ENCODE assay signal across 15 cellular contexts in genomic region chr22:39703890-39704658, GRCh38.
DNase-seq lines count a peak whose midpoint lies in the region; ATAC-seq and TF ChIP-seq lines count a peak whose summit lies in the region.
"Had no signal": no experiment of that assay in that cellular context is flagged by ENCODE, and none has a peak within 500 bp of the region (broad histone marks: within the 10 kb centered on the region; RNA-seq: fewer than 3 reads in every experiment).

No MANE protein-coding gene starts in this region.

- in situ Hi-C loops in GM23248 (cut with MboI), result no loop called here

- no peak overlapping the region for H3K4me2 ChIP-seq in GM23248 (ENCODE audit: unreplicated experiment)

- WGBS in GM23248 (ENCODE audit: low coverage in 1 of 2, low lambda C conversion rate in 2 of 2, missing lambda C conversion rate in 2 of 2), 2 experiments, result 22 to 27% methylated on average over 16 to 19 of the region's 19 CpGs

- H3K4me3 ChIP-seq in GM23248, result no peak overlapping the region
- H3K4me3 ChIP-seq: pancreas, Peyer's patch, vagina had no signal

- no peaks in the 10 kb centered on the region for H3F3A ChIP-seq in GM23248 (ENCODE audit: insufficient read depth)

- H3K9me3 Mint-ChIP-seq in chondrocyte (ENCODE audit: low read depth), result no peaks in the 10 kb centered on the region
- H3K9me3 Mint-ChIP-seq: activated CD4-positive, alpha-beta memory T cell treated with anti-CD3 and anti-CD28 coated beads, Interleukin-2, amount 10 ng/mL, durations not matched to agents 7 days and 5 days had no signal

- H3K27me3 Mint-ChIP-seq in chondrocyte (ENCODE audit: low read depth), result peaks cover 19% of the 10 kb centered on the region

- DNase-seq in GM23248 (peak; percentile 63), NCI-H82 (lab: John Stamatoyannopoulos, UW) (peak; percentile 96), left cardiac atrium (no peak), sciatic nerve (ENCODE audit: low spot score) (no peak), chondrocyte (ENCODE audit: low spot score) (no peak), EL (no peak), SW480 (ENCODE audit: low spot score) (no peak)
- DNase-seq: activated CD4-positive, alpha-beta memory T cell treated with anti-CD3 and anti-CD28 coated beads, Interleukin-2, amount 10 ng/mL, durations not matched to agents 7 days and 5 days; NCI-H774; Peyer's patch; stimulated activated naive CD8-positive, alpha-beta T cell treated with anti-CD3 and anti-CD28 coated beads, Interleukin-15, Interleukin-2, amounts not matched to agents 100 U/mL and 50 U/mL, for 24 hours; SW 1271 had no signal

- no peaks in the 10 kb centered on the region for H3K9me2 ChIP-seq in GM23248 (ENCODE audit: insufficient read depth)

- no peaks in the 10 kb centered on the region for H3K4me1 ChIP-seq in GM23248 (ENCODE audit: insufficient read depth)
- H3K4me1 ChIP-seq: pancreas, Peyer's patch had no signal

- peaks cover 27% of the 10 kb centered on the region for H3K27me3 ChIP-seq in GM23248 (replicated peaks; ENCODE audit: insufficient read depth)
- H3K27me3 ChIP-seq: pancreas, Peyer's patch, vagina had no signal

- peak; percentile 72 to 78 for ATAC-seq in left cardiac atrium
- peak; percentile 64 for ATAC-seq in sciatic nerve
- no peak for ATAC-seq in HG03045 (IDR thresholded peaks at IDR 0.05; ENCODE audit: unreplicated experiment)
- ATAC-seq: stimulated activated naive CD8-positive, alpha-beta T cell treated with anti-CD3 and anti-CD28 coated beads, Interleukin-15, Interleukin-2, amounts not matched to agents 100 U/mL and 50 U/mL, for 24 hours had no signal

- no peaks in the 10 kb centered on the region for H3K36me3 Mint-ChIP-seq in chondrocyte (ENCODE audit: low read depth)

- H3K9me3 ChIP-seq in GM23248 (ENCODE audit: low read depth), result no peaks in the 10 kb centered on the region
- H3K9me3 ChIP-seq: pancreas, Peyer's patch, vagina had no signal

- H3K27ac Mint-ChIP-seq in chondrocyte (ENCODE audit: unreplicated experiment), result no peak overlapping the region
- H3K27ac Mint-ChIP-seq: activated CD4-positive, alpha-beta memory T cell treated with anti-CD3 and anti-CD28 coated beads, Interleukin-2, amount 10 ng/mL, durations not matched to agents 7 days and 5 days had no signal

- H3K9ac ChIP-seq in GM23248, result no peak overlapping the region

- intact Hi-C loops in left cardiac atrium (cut with DNase I) (no loop called here), sciatic nerve (cut with DNase I) (no loop called here)

- H3K36me3 ChIP-seq in GM23248 (ENCODE audit: low read depth), result no peaks in the 10 kb centered on the region
- H3K36me3 ChIP-seq: pancreas, Peyer's patch, vagina had no signal

- no peak overlapping the region for H3K4me3 Mint-ChIP-seq in chondrocyte (ENCODE audit: unreplicated experiment)
- H3K4me3 Mint-ChIP-seq: activated CD4-positive, alpha-beta memory T cell treated with anti-CD3 and anti-CD28 coated beads, Interleukin-2, amount 10 ng/mL, durations not matched to agents 7 days and 5 days had no signal

- no peak overlapping the region for H2AFZ ChIP-seq in GM23248

- no peaks in the 10 kb centered on the region for H3K4me1 Mint-ChIP-seq in chondrocyte (ENCODE audit: low read depth)
- H3K4me1 Mint-ChIP-seq: activated CD4-positive, alpha-beta memory T cell treated with anti-CD3 and anti-CD28 coated beads, Interleukin-2, amount 10 ng/mL, durations not matched to agents 7 days and 5 days had no signal

- TF ChIP-seq CTCF in chondrocyte (IDR thresholded peaks at IDR 0.05), result no peak

- H3K79me2 ChIP-seq in GM23248 (ENCODE audit: insufficient read depth), result no peaks in the 10 kb centered on the region

- H3K27ac ChIP-seq in GM23248, result no peak overlapping the region
- H3K27ac ChIP-seq: pancreas, Peyer's patch, vagina had no signal

- H4K20me1 ChIP-seq in GM23248 (ENCODE audit: insufficient read depth), result no peaks in the 10 kb centered on the region

Comparison
In these comparisons a context has a peak if more than half of its experiments do, and no peak if none do; other contexts are left out.
1. DNase-seq: peak in GM23248 (single experiment) and NCI-H82 (single experiment); none in left cardiac atrium (single experiment), sciatic nerve (single experiment), chondrocyte (single experiment), EL (single experiment) and SW480 (single experiment).